ENCODE assay signal across 23 cellular contexts in genomic region chr1:225389850-225390249, GRCh38.
"Had no signal": no experiment of that assay in that cellular context is flagged by ENCODE, and none has a peak within 500 bp of the region (broad histone marks: within the 10 kb centered on the region; RNA-seq: fewer than 3 reads in every experiment).

No MANE protein-coding gene starts in this region.

- H3K4me3 Mint-ChIP-seq: mesothelial cell of epicardium, naive B cell, natural killer cell, nephron progenitor cell had no signal

- H3K79me2 ChIP-seq: hepatocyte had no signal

- H3K4me2 ChIP-seq: hepatocyte, smooth muscle cell had no signal

- H3K27ac ChIP-seq: hepatocyte, left ventricle myocardium inferior, ovary, right atrium auricular region, right lobe of liver, stomach, testis, thyroid gland, transverse colon, upper lobe of left lung, vagina had no signal

- H3K36me3 ChIP-seq: left ventricle myocardium inferior, ovary, right atrium auricular region, right lobe of liver, stomach, thyroid gland, transverse colon, upper lobe of left lung, vagina had no signal

- H3K27me3 Mint-ChIP-seq: naive B cell, progenitor cell of endocrine pancreas had no signal

- ATAC-seq: natural killer cell, right lobe of liver had no signal

- DNase-seq: islet precursor cell; left ventricle myocardium inferior; mesendoderm; naive B cell; natural killer cell; nephron progenitor cell; ovary; right lobe of liver; stimulated activated CD4-positive, alpha-beta T cell treated with anti-CD3 and anti-CD28 coated beads, Interleukin-1b, Interleukin-23, amount 100 ng/mL, for 48 hours; stimulated activated CD4-positive, alpha-beta T cell treated with anti-CD3 and anti-CD28 coated beads, Interleukin-2, amount 100 ng/mL, for 48 hours; stimulated activated naive CD4-positive, alpha-beta T cell; stomach; testis; thyroid gland; transverse colon; upper lobe of left lung had no signal

- H3K4me1 Mint-ChIP-seq: mesothelial cell of epicardium had no signal

- H3K9me3 Mint-ChIP-seq: mesothelial cell of epicardium, natural killer cell had no signal

- H3K4me3 ChIP-seq: hepatocyte, left ventricle myocardium inferior, lung, ovary, right atrium auricular region, right lobe of liver, smooth muscle cell, stomach, testis, thyroid gland, transverse colon, upper lobe of left lung, vagina had no signal

- H3K4me1 ChIP-seq: left ventricle myocardium inferior, right atrium auricular region, right lobe of liver, stomach, testis, thyroid gland, transverse colon, upper lobe of left lung, vagina had no signal

- H3K27me3 ChIP-seq: hepatocyte, ovary, right atrium auricular region, right lobe of liver, stomach, testis, thyroid gland, transverse colon, upper lobe of left lung, vagina had no signal

- H3K9me3 ChIP-seq: left ventricle myocardium inferior, ovary, right atrium auricular region, right lobe of liver, stomach, testis, thyroid gland, transverse colon, upper lobe of left lung, vagina had no signal

- H2AFZ ChIP-seq: hepatocyte had no signal

- H3K36me3 Mint-ChIP-seq: natural killer cell had no signal

- H3K27ac Mint-ChIP-seq: mesothelial cell of epicardium, natural killer cell, nephron progenitor cell, progenitor cell of endocrine pancreas had no signal
